Comparison of ENCODE assay signal across 24 cellular contexts in the genomic region with DNA sequence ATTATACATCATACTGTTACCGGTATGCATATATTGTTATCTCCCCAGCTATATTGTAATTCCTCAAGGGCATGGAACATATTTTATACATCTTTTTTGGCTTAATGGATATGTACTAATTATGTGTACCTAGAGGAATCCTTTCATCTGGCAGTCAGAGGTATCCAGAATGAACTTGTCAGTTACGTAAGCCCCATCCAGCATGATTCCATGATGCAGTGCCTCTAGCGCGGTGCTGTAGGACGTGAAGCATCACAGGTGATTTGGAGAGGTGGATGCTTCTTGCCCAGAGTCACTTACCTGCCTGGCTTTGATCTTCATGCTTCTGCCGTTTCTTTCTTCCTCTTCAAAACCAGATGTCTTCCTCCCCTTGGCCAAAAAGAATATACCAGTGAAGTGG.
"Had no signal": no experiment of that assay in that cellular context is flagged by ENCODE, and none has a peak within 500 bp of the region (broad histone marks: within the 10 kb centered on the region; RNA-seq: fewer than 3 reads in every experiment).

No MANE protein-coding gene starts in this region.

- H3K27me3 Mint-ChIP-seq: natural killer cell treated with Interleukin-12 subunit alpha and Interleukin-12 subunit beta and Interleukin-15 and Interleukin-18, amount 100 ng/mL, for 72 hours had no signal

- H3K36me3 Mint-ChIP-seq: naive thymus-derived CD4-positive, alpha-beta T cell; natural killer cell treated with Interleukin-12 subunit alpha and Interleukin-12 subunit beta and Interleukin-15 and Interleukin-18, amount 100 ng/mL, for 72 hours had no signal

- ATAC-seq: mucosa of descending colon; naive thymus-derived CD4-positive, alpha-beta T cell; natural killer cell treated with Interleukin-12 subunit alpha and Interleukin-12 subunit beta and Interleukin-15 and Interleukin-18, amount 100 ng/mL, for 72 hours; pancreas; sciatic nerve; stimulated activated naive CD8-positive, alpha-beta T cell treated with anti-CD3 and anti-CD28 coated beads, Interleukin-15, Interleukin-2, amounts not matched to agents 100 U/mL and 50 U/mL, for 24 hours; upper lobe of right lung had no signal

- H3K4me1 Mint-ChIP-seq: naive thymus-derived CD4-positive, alpha-beta T cell; neural crest cell had no signal

- H3K9me3 Mint-ChIP-seq: natural killer cell treated with Interleukin-12 subunit alpha and Interleukin-12 subunit beta and Interleukin-15 and Interleukin-18, amount 100 ng/mL, for 72 hours; neural crest cell had no signal

- FAIRE-seq: pancreas, urothelium cell line had no signal

- H3K4me3 Mint-ChIP-seq: naive thymus-derived CD4-positive, alpha-beta T cell; natural killer cell treated with Interleukin-12 subunit alpha and Interleukin-12 subunit beta and Interleukin-15 and Interleukin-18, amount 100 ng/mL, for 72 hours; neural crest cell had no signal

- DNase-seq: hypothalamus; islet precursor cell; left ventricle myocardium inferior; midbrain; mucosa of descending colon; naive thymus-derived CD4-positive, alpha-beta T cell; nucleus accumbens; pancreas; posterior cingulate gyrus; retina; right cardiac atrium; stimulated activated CD4-positive, alpha-beta T cell treated with anti-CD3 and anti-CD28 coated beads, Interleukin-12 subunit alpha, Interleukin-12 subunit beta, amount 100 ng/mL, for 4 hours; stimulated activated CD4-positive, alpha-beta T cell treated with anti-CD3 and anti-CD28 coated beads, Interleukin-15, amount 100 ng/mL, for 24 hours; stimulated activated CD4-positive, alpha-beta T cell treated with anti-CD3 and anti-CD28 coated beads, Interleukin-2, amount 100 ng/mL, for 24 hours; stimulated activated CD4-positive, alpha-beta T cell treated with anti-CD3 and anti-CD28 coated beads, Interleukin-4, amount 100 ng/mL, for 1 hour; stimulated activated naive CD8-positive, alpha-beta T cell treated with anti-CD3 and anti-CD28 coated beads, Interleukin-15, Interleukin-2, amounts not matched to agents 100 U/mL and 50 U/mL, for 24 hours; stomach; tibial artery; trophoblast cell; upper lobe of right lung had no signal
